In genomic region chr5:54581831-54582548, GRCh38 we compare ENCODE assay signal across 19 cellular contexts.
A peak's percentile ranks its signal among the peaks of the same experiment; 100 is the strongest.
DNase-seq lines count a peak whose midpoint lies in the region; ATAC-seq and TF ChIP-seq lines count a peak whose summit lies in the region.
"Had no signal": no experiment of that assay in that cellular context is flagged by ENCODE, and none has a peak within 500 bp of the region (broad histone marks: within the 10 kb centered on the region; RNA-seq: fewer than 3 reads in every experiment).

No MANE protein-coding gene starts in this region.

- no peak for TF ChIP-seq CTCF in dorsolateral prefrontal cortex (IDR thresholded peaks at IDR 0.05 in 54 of 56, conservative IDR thresholded peaks at IDR 0.05 in 2 of 56; ENCODE audit: low read depth in 1 of 56, partially characterized antibody in 56 of 56)
- no peak for TF ChIP-seq CTCF in lower lobe of right lung (IDR thresholded peaks at IDR 0.05)
- TF ChIP-seq CTCF in CD14-positive monocyte (IDR thresholded peaks at IDR 0.05), result no peak

- H3K9me3 Mint-ChIP-seq in CD14-positive monocyte, result peaks cover 6 to 15% (median 9%) of the 10 kb centered on the region in 7 donors
- H3K9me3 Mint-ChIP-seq: natural killer cell treated with Interleukin-12 subunit alpha and Interleukin-12 subunit beta and Interleukin-15 and Interleukin-18, amount 100 ng/mL, for 72 hours had no signal

- H3K4me1 ChIP-seq in lower lobe of right lung (peaks cover 23% of the 10 kb centered on the region), subcutaneous abdominal adipose tissue (ENCODE audit: control insufficient read depth in 5 of 5, insufficient read depth in 5 of 5, low read length in 5 of 5) (peaks cover 0 to 32% (median 23%) of the 10 kb centered on the region in 5 donors)
- H3K4me1 ChIP-seq: BE2C had no signal

- peak overlapping the region in 3 of 7 donors; percentile 58 to 84 (median 83) for H3K27ac Mint-ChIP-seq in CD14-positive monocyte

- intact Hi-C loops in dorsolateral prefrontal cortex (cut with DNase I) (no loop called here), lower lobe of right lung (cut with DNase I) (no loop called here), CD14-positive monocyte (cut with micrococcal nuclease) (no loop called here)

- no peak overlapping the region for H3K4me3 Mint-ChIP-seq in CD14-positive monocyte
- H3K4me3 Mint-ChIP-seq: natural killer cell treated with Interleukin-12 subunit alpha and Interleukin-12 subunit beta and Interleukin-15 and Interleukin-18, amount 100 ng/mL, for 72 hours had no signal

- H3K4me3 ChIP-seq in dorsolateral prefrontal cortex (no peak overlapping the region), lower lobe of right lung (no peak overlapping the region), subcutaneous abdominal adipose tissue (ENCODE audit: low read depth in 1 of 5, low read length in 5 of 5) (no peak overlapping the region)

- no peak for ATAC-seq in lower lobe of right lung
- ATAC-seq: natural killer cell treated with Interleukin-12 subunit alpha and Interleukin-12 subunit beta and Interleukin-15 and Interleukin-18, amount 100 ng/mL, for 72 hours had no signal

- H3K9me3 ChIP-seq in lower lobe of right lung (peaks cover 8% of the 10 kb centered on the region), subcutaneous abdominal adipose tissue (ENCODE audit: control insufficient read depth in 5 of 5, low read length in 5 of 5) (peaks cover 0 to 6% (median 0%) of the 10 kb centered on the region in 5 donors)
- H3K9me3 ChIP-seq: BE2C had no signal

- peaks cover 54% of the 10 kb centered on the region for H3K4me1 Mint-ChIP-seq in CD14-positive monocyte

- no peaks in the 10 kb centered on the region for H3K36me3 ChIP-seq in lower lobe of right lung
- H3K36me3 ChIP-seq in subcutaneous abdominal adipose tissue (ENCODE audit: control insufficient read depth in 5 of 5, insufficient read depth in 5 of 5, low read length in 5 of 5), result no peaks in the 10 kb centered on the region
- H3K36me3 ChIP-seq: BE2C had no signal

- peaks cover 2 to 9% of the 10 kb centered on the region in 2 donors for H3K36me3 Mint-ChIP-seq in CD14-positive monocyte
- H3K36me3 Mint-ChIP-seq: natural killer cell treated with Interleukin-12 subunit alpha and Interleukin-12 subunit beta and Interleukin-15 and Interleukin-18, amount 100 ng/mL, for 72 hours had no signal

- H3K27me3 ChIP-seq in dorsolateral prefrontal cortex (no peaks in the 10 kb centered on the region), lower lobe of right lung (ENCODE audit: low read depth) (no peaks in the 10 kb centered on the region), subcutaneous abdominal adipose tissue (ENCODE audit: control insufficient read depth in 5 of 5, insufficient read depth in 4 of 5, low read length in 5 of 5) (no peaks in the 10 kb centered on the region)
- H3K27me3 ChIP-seq: BE2C had no signal

- peak overlapping the region in 34 of 59 donors; percentile 1 to 74 (median 36) for H3K27ac ChIP-seq in dorsolateral prefrontal cortex
- peak overlapping the region; percentile 26 for H3K27ac ChIP-seq in lower lobe of right lung
- H3K27ac ChIP-seq in subcutaneous abdominal adipose tissue (ENCODE audit: low read depth, low read length), result peak overlapping the region; percentile 52
- H3K27ac ChIP-seq: KMS-11 had no signal

- DNase-seq in GM03348 (ENCODE audit: low spot score) (peak; percentile 66), dorsolateral prefrontal cortex (no peak), lower lobe of right lung (no peak), CD14-positive monocyte (ENCODE audit: low spot score) (no peak), GDM1 (lab: John Stamatoyannopoulos, UW) (no peak), NCI-H1417 treated with DMSO at 0.1 percent for 48 hours (lab: John Stamatoyannopoulos, UW) (no peak), D341Med (ENCODE audit: low spot score) (no peak)
- DNase-seq: activated CD8-positive, alpha-beta memory T cell treated with anti-CD3 and anti-CD28 coated beads for 24 hours; activated naive CD4-positive, alpha-beta T cell treated with Interleukin-2 at 50 U/mL for 16 hours; BE2C; cerebellar nuclear complex; DMS79; foreskin fibroblast; islet precursor cell; NCI-H1930; NCI-H82 had no signal

- no peak overlapping the region for H3K9ac ChIP-seq in subcutaneous abdominal adipose tissue (ENCODE audit: low read length in 5 of 5)
- H3K9ac ChIP-seq: KMS-11 had no signal

- peaks cover 0 to 2% (median 0%) of the 10 kb centered on the region in 3 donors for H3K27me3 Mint-ChIP-seq in CD14-positive monocyte (ENCODE audit: low read depth in 3 of 3)
- H3K27me3 Mint-ChIP-seq: natural killer cell treated with Interleukin-12 subunit alpha and Interleukin-12 subunit beta and Interleukin-15 and Interleukin-18, amount 100 ng/mL, for 72 hours had no signal
